In the genomic region with DNA sequence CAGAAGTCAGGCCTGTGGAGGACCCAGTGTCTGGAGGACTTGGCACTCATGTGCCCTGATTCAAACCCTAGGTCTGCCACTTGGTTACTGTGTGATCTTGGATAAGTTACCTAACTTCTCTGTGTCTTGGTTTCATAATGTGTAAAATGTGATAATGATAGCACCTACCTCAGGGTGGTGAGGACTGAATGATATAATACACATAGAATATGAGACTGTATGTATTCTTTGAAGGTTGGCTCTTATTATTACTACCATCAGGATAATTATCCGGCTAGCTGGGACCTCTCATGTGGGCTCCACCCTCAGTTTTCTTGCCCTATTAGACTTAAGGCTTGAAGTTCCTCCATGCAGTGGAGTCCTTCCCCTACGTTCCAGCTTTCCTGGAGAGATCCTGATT, we compare ENCODE assay signal across 2 cellular contexts.
TF ChIP-seq lines count a peak whose summit lies in the region.

No MANE protein-coding gene starts in this region.

TF ChIP-seq in H1, 55 proteins besides CTCF, POLR2A, EP300 and RAD21:
- TF ChIP-seq SIX5 (IDR thresholded peaks at IDR 0.05; ENCODE audit: low read depth, low read length) (no peak), TEAD4 (IDR thresholded peaks at IDR 0.05; ENCODE audit: low read depth, low read length) (no peak), GABPA (IDR thresholded peaks at IDR 0.05; ENCODE audit: borderline replicate concordance, insufficient read depth, low read length) (no peak), ASH2L (IDR thresholded peaks at IDR 0.05; ENCODE audit: low read length) (no peak), RNF2 (IDR thresholded peaks at IDR 0.05; ENCODE audit: borderline replicate concordance, low read depth, low read length, missing control alignments, poor library complexity, severe bottlenecking) (no peak), RBBP5 (IDR thresholded peaks at IDR 0.05; ENCODE audit: borderline replicate concordance, low read depth, low read length) (no peak), JUN (IDR thresholded peaks at IDR 0.05; ENCODE audit: low read depth, low read length) (no peak)

TF ChIP-seq in HepG2, 621 proteins besides CTCF, POLR2A, EP300 and RAD21:
- 0 out of 2 replicates have a peak, but pooled peaks have one; percentile 31 for TF ChIP-seq ZNF768 (CRISPR knock-in tag; IDR thresholded peaks at IDR 0.05)
- TF ChIP-seq ZNF546 (CRISPR knock-in tag; conservative IDR thresholded peaks at IDR 0.05), result no peak
